ENCODE assay signal across 8 cellular contexts in genomic region chr6:72580281-72580940, GRCh38. TPM values are rescaled to one million over a fixed set of nuclear protein-coding genes. Genes with fewer than 3 reads are reported as not detected.
DNase-seq lines count a peak whose midpoint lies in the region; ATAC-seq and TF ChIP-seq lines count a peak whose summit lies in the region.

No MANE protein-coding gene starts in this region.

- peak overlapping the region; percentile 27 for H3K4me2 ChIP-seq in skeletal muscle satellite cell (ENCODE audit: low read length)

- no peaks in the 10 kb centered on the region for H3K36me3 ChIP-seq in skeletal muscle satellite cell (ENCODE audit: insufficient read depth, low read length)

- ATAC-seq in GM21367 (IDR thresholded peaks at IDR 0.05; ENCODE audit: unreplicated experiment): peak; percentile 86

- DNase-seq in DMS53 (lab: John Stamatoyannopoulos, UW): peak; percentile 93
- peak; percentile 5 for DNase-seq in Jurkat, Clone E6-1 (ENCODE audit: low read depth, low spot score)
- peak; percentile 74 for DNase-seq in RKO (ENCODE audit: low spot score)
- peak; percentile 82 to 84 for DNase-seq in erythroblast (lab: John Stamatoyannopoulos, UW)
- no peak for DNase-seq in effector CD4-positive, alpha-beta T cell
- no peak for DNase-seq in activated CD4-positive, alpha-beta T cell treated with anti-CD3 and anti-CD28 coated beads, Interleukin-2, amount 50 U/mL, for 48 hours

- no peak for TF ChIP-seq POLR2A in erythroblast (IDR thresholded peaks at IDR 0.05; ENCODE audit: low read length)

- no peaks in the 10 kb centered on the region for H3K9me3 ChIP-seq in skeletal muscle satellite cell (replicated peaks; ENCODE audit: low read length)

- H3K9ac ChIP-seq in skeletal muscle satellite cell (ENCODE audit: low read depth, low read length): peak overlapping the region; percentile 12

- no peaks in the 10 kb centered on the region for H3K27me3 ChIP-seq in skeletal muscle satellite cell (ENCODE audit: control insufficient read depth, insufficient read depth, low read length)

- H3K4me3 ChIP-seq in Jurkat, Clone E6-1 (ENCODE audit: low read length): no peak overlapping the region
- no peak overlapping the region for H3K4me3 ChIP-seq in skeletal muscle satellite cell (ENCODE audit: low read length)

- peaks cover 9% of the 10 kb centered on the region for H3K4me1 ChIP-seq in skeletal muscle satellite cell (ENCODE audit: control insufficient read depth, insufficient read depth, low read length)

RNA-seq across cellular contexts. Expression of gene KCNQ5, which starts 41.5 kb away (rescaled TPM):
- 4.7 TPM for polyA plus RNA-seq in Jurkat, Clone E6-1 (2012; ENCODE audit: insufficient read depth, insufficient read length)
- total RNA-seq in skeletal muscle satellite cell (2012; rRNA removed): 2.3 and 3.3 TPM in 2 replicates

Comparison
In these comparisons a context has a peak if more than half of its experiments do, and no peak if none do; other contexts are left out.
1. DNase-seq: peak in DMS53 (single experiment), Jurkat, Clone E6-1 (single experiment), RKO (single experiment) and erythroblast (2 of 2); none in effector CD4-positive, alpha-beta T cell (single experiment) and activated CD4-positive, alpha-beta T cell treated with anti-CD3 and anti-CD28 coated beads, Interleukin-2, amount 50 U/mL, for 48 hours (0 of 2).